16 cellular contexts compared by ENCODE assay signal in the genomic region with DNA sequence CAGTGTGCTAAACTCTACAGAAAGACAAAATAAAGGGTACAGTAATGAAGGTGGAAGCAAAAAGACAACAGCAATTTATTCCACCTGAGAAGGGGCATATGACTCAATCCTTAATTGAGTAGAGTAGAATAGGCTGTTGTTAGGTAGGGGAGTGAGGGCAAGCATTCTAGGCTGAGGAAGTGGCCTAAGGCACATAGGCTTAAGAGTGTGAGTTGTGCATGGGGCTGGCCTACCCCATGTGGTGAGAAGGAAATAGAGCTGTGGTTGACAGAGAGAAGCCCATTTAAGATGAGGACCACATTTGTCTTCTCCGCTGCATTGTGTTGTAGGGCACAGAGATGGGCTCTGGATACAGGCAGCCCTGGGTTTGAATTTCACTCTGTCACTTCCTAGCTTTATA. TPM values are rescaled to one million over a fixed set of nuclear protein-coding genes. Genes with fewer than 3 reads are reported as not detected.
DNase-seq lines count a peak whose midpoint lies in the region; ATAC-seq and TF ChIP-seq lines count a peak whose summit lies in the region.
"Had no signal": no experiment of that assay in that cellular context is flagged by ENCODE, and none has a peak within 500 bp of the region (broad histone marks: within the 10 kb centered on the region; RNA-seq: fewer than 3 reads in every experiment).

No MANE protein-coding gene starts in this region.

- no peaks in the 10 kb centered on the region for H3K9me2 ChIP-seq in Loucy (replicated peaks; ENCODE audit: low read depth, low read length)

- peak; percentile 62 for DNase-seq in activated CD8-positive, alpha-beta memory T cell treated with anti-CD3 and anti-CD28 coated beads, Interleukin-2, amount 10 ng/mL, durations not matched to agents 7 days and 5 days
- DNase-seq in activated CD8-positive, alpha-beta memory T cell treated with anti-CD3 and anti-CD28 coated beads, Interleukin-2, amount 50 U/mL, for 4 hours = no peak
- DNase-seq in effector memory CD8-positive, alpha-beta T cell = peak in 1 of 3 experiments; percentile 7
- DNase-seq in stimulated activated naive CD8-positive, alpha-beta T cell treated with anti-CD3 and anti-CD28 coated beads, Interleukin-15, amount 100 ng/mL, for 72 hours = peak in 1 of 2 donors; percentile 20
- DNase-seq in G401 (ENCODE audit: low spot score) (no peak), AG20443 (ENCODE audit: low spot score) (no peak)
- DNase-seq: DMS79, GDM1, GM23248, NCI-H1048, NCI-H1694, NCI-H2107, NCI-H69, SHP77 had no signal

- H3K9ac ChIP-seq in Loucy (ENCODE audit: low read depth, low read length, poor library complexity, severe bottlenecking) = peak overlapping the region; percentile 5
- H3K9ac ChIP-seq: GM23248 had no signal

- in situ Hi-C loops in G401 (cut with HindIII; ENCODE audit: low sequenced_read_pairs) = no loop called here

- H3K36me3 Mint-ChIP-seq in activated CD8-positive, alpha-beta memory T cell treated with anti-CD3 and anti-CD28 coated beads, Interleukin-2, amount 10 ng/mL, durations not matched to agents 7 days and 5 days = no peaks in the 10 kb centered on the region
- peaks cover 4% of the 10 kb centered on the region for H3K36me3 Mint-ChIP-seq in effector memory CD8-positive, alpha-beta T cell (ENCODE audit: insufficient read depth)

- peak overlapping the region; percentile 96 for H3K4me2 ChIP-seq in Loucy (ENCODE audit: low read depth, low read length, poor library complexity, severe bottlenecking)

- peaks cover 39% of the 10 kb centered on the region for H3K4me1 ChIP-seq in Loucy (ENCODE audit: insufficient read depth, low read length, poor library complexity, severe bottlenecking)

- peaks cover 42% of the 10 kb centered on the region for H3K4me1 Mint-ChIP-seq in activated CD8-positive, alpha-beta memory T cell treated with anti-CD3 and anti-CD28 coated beads, Interleukin-2, amount 10 ng/mL, durations not matched to agents 7 days and 5 days
- peaks cover 29 to 40% of the 10 kb centered on the region in 2 donors for H3K4me1 Mint-ChIP-seq in effector memory CD8-positive, alpha-beta T cell (ENCODE audit: low read depth in 2 of 2)
- peaks cover 15% of the 10 kb centered on the region for H3K4me1 Mint-ChIP-seq in stimulated activated naive CD8-positive, alpha-beta T cell treated with anti-CD3 and anti-CD28 coated beads, Interleukin-15, amount 100 ng/mL, for 72 hours

- H3K4me3 ChIP-seq in Loucy (ENCODE audit: low read length, poor library complexity, severe bottlenecking) = peak overlapping the region; percentile 93
- H3K4me3 ChIP-seq: GM23248 had no signal

- H3K27me3 Mint-ChIP-seq in activated CD8-positive, alpha-beta memory T cell treated with anti-CD3 and anti-CD28 coated beads, Interleukin-2, amount 10 ng/mL, durations not matched to agents 7 days and 5 days = no peaks in the 10 kb centered on the region
- no peaks in the 10 kb centered on the region for H3K27me3 Mint-ChIP-seq in effector memory CD8-positive, alpha-beta T cell
- H3K27me3 Mint-ChIP-seq in stimulated activated naive CD8-positive, alpha-beta T cell treated with anti-CD3 and anti-CD28 coated beads, Interleukin-15, amount 100 ng/mL, for 72 hours = no peaks in the 10 kb centered on the region

- peaks cover 61% of the 10 kb centered on the region for H3K79me2 ChIP-seq in Loucy (ENCODE audit: insufficient read depth, low read length)

- H3K4me3 Mint-ChIP-seq in activated CD8-positive, alpha-beta memory T cell treated with anti-CD3 and anti-CD28 coated beads, Interleukin-2, amount 10 ng/mL, durations not matched to agents 7 days and 5 days = peak overlapping the region; percentile 40
- peak overlapping the region; percentile 90 to 94 for H3K4me3 Mint-ChIP-seq in effector memory CD8-positive, alpha-beta T cell
- H3K4me3 Mint-ChIP-seq in stimulated activated naive CD8-positive, alpha-beta T cell treated with anti-CD3 and anti-CD28 coated beads, Interleukin-15, amount 100 ng/mL, for 72 hours = no peak overlapping the region

- no peaks in the 10 kb centered on the region for H3K9me3 Mint-ChIP-seq in activated CD8-positive, alpha-beta memory T cell treated with anti-CD3 and anti-CD28 coated beads, Interleukin-2, amount 10 ng/mL, durations not matched to agents 7 days and 5 days (ENCODE audit: low read depth)
- no peaks in the 10 kb centered on the region for H3K9me3 Mint-ChIP-seq in effector memory CD8-positive, alpha-beta T cell
- H3K9me3 Mint-ChIP-seq in stimulated activated naive CD8-positive, alpha-beta T cell treated with anti-CD3 and anti-CD28 coated beads, Interleukin-15, amount 100 ng/mL, for 72 hours = no peaks in the 10 kb centered on the region

- ATAC-seq in activated CD8-positive, alpha-beta memory T cell treated with anti-CD3 and anti-CD28 coated beads, Interleukin-2, amount 10 ng/mL, durations not matched to agents 7 days and 5 days = peak; percentile 31
- ATAC-seq in effector memory CD8-positive, alpha-beta T cell (replicated peaks) = peak; percentile 23
- peak; percentile 56 for ATAC-seq in stimulated activated naive CD8-positive, alpha-beta T cell treated with anti-CD3 and anti-CD28 coated beads, Interleukin-15, amount 100 ng/mL, for 72 hours
- no peak for ATAC-seq in HG03521 (IDR thresholded peaks at IDR 0.05; ENCODE audit: unreplicated experiment)

- no peaks in the 10 kb centered on the region for H4K20me1 ChIP-seq in Loucy (ENCODE audit: insufficient read depth, low read length, poor library complexity, severe bottlenecking)

- H3K36me3 ChIP-seq in Loucy (ENCODE audit: insufficient read depth, low read length) = no peaks in the 10 kb centered on the region

- H3K9me3 ChIP-seq in Loucy (ENCODE audit: insufficient read depth, low read depth, low read length) = no peaks in the 10 kb centered on the region

- no peaks in the 10 kb centered on the region for H3K27me3 ChIP-seq in Loucy (ENCODE audit: insufficient read depth, low read length, poor library complexity, severe bottlenecking)

- H2AFZ ChIP-seq in Loucy (ENCODE audit: low read length) = no peak overlapping the region
- H2AFZ ChIP-seq: GM23248 had no signal

- CTCF ChIA-PET in activated CD8-positive, alpha-beta memory T cell treated with anti-CD3 and anti-CD28 coated beads, Interleukin-2, amount 10 ng/mL, durations not matched to agents 7 days and 5 days (lab: Charles Lee) = interaction anchor here (0.7 to 1.6 kb wide), 2 partner anchors 14 to 17 kb away, joined by 3 to 5 read pairs; no protein-coding TSS in a partner anchor

- H3F3A ChIP-seq in Loucy (ENCODE audit: low read depth) = no peaks in the 10 kb centered on the region

- H3K27ac Mint-ChIP-seq in activated CD8-positive, alpha-beta memory T cell treated with anti-CD3 and anti-CD28 coated beads, Interleukin-2, amount 10 ng/mL, durations not matched to agents 7 days and 5 days = peak overlapping the region; percentile 89
- peak overlapping the region; percentile 51 to 97 for H3K27ac Mint-ChIP-seq in effector memory CD8-positive, alpha-beta T cell
- H3K27ac Mint-ChIP-seq in stimulated activated naive CD8-positive, alpha-beta T cell treated with anti-CD3 and anti-CD28 coated beads, Interleukin-15, amount 100 ng/mL, for 72 hours = peak overlapping the region in 1 of 2 donors; percentile 64

- no peak for TF ChIP-seq CTCF in Loucy (conservative IDR thresholded peaks at IDR 0.05; ENCODE audit: low read length)

RNA-seq across cellular contexts. Expression of a gene that starts 3.4 kb away (rescaled TPM):
- total RNA-seq in activated CD8-positive, alpha-beta memory T cell treated with anti-CD3 and anti-CD28 coated beads, Interleukin-2, amount 10 ng/mL, durations not matched to agents 7 days and 5 days = 1 to 10 TPM; 3.3 to 3.9 TPM
- 0.20 TPM in 1 of 2 replicates, not detected in the other for total RNA-seq in G401 (2014; rRNA removed; shearing (Covaris generic))
- total RNA-seq: GM23248 had no signal

RNA-seq across cellular contexts. Expression of a gene that starts 32.9 kb away (rescaled TPM):
- total RNA-seq in activated CD8-positive, alpha-beta memory T cell treated with anti-CD3 and anti-CD28 coated beads, Interleukin-2, amount 10 ng/mL, durations not matched to agents 7 days and 5 days = 1 to 10 TPM; 4.6 TPM
- total RNA-seq in G401 (2014; rRNA removed; shearing (Covaris generic)) = not detected in 2 replicates

RNA-seq across cellular contexts. Expression of a gene that starts 47.9 kb away (rescaled TPM):
- total RNA-seq in activated CD8-positive, alpha-beta memory T cell treated with anti-CD3 and anti-CD28 coated beads, Interleukin-2, amount 10 ng/mL, durations not matched to agents 7 days and 5 days = 1 to 10 TPM; 7.4 to 9.6 TPM
- total RNA-seq in G401 (2014; rRNA removed; shearing (Covaris generic)) = 0.68 TPM in 1 of 2 replicates, not detected in the other

RNA-seq across cellular contexts. Expression of a gene that starts 57.3 kb away (rescaled TPM):
- 10 to 100 TPM; 11.9 to 12.1 TPM for total RNA-seq in activated CD8-positive, alpha-beta memory T cell treated with anti-CD3 and anti-CD28 coated beads, Interleukin-2, amount 10 ng/mL, durations not matched to agents 7 days and 5 days
- 17.8 and 25.0 TPM in 2 replicates for total RNA-seq in G401 (2014; rRNA removed; shearing (Covaris generic))

Comparison
In these comparisons a context has a peak if more than half of its experiments do, and no peak if none do; other contexts are left out.
1. H3K4me3 Mint-ChIP-seq: peak in activated CD8-positive, alpha-beta memory T cell treated with anti-CD3 and anti-CD28 coated beads, Interleukin-2, amount 10 ng/mL, durations not matched to agents 7 days and 5 days (single experiment) and effector memory CD8-positive, alpha-beta T cell (2 of 2); none in stimulated activated naive CD8-positive, alpha-beta T cell treated with anti-CD3 and anti-CD28 coated beads, Interleukin-15, amount 100 ng/mL, for 72 hours (0 of 2).